1 cellular context compared by ENCODE assay signal in the genomic region with DNA sequence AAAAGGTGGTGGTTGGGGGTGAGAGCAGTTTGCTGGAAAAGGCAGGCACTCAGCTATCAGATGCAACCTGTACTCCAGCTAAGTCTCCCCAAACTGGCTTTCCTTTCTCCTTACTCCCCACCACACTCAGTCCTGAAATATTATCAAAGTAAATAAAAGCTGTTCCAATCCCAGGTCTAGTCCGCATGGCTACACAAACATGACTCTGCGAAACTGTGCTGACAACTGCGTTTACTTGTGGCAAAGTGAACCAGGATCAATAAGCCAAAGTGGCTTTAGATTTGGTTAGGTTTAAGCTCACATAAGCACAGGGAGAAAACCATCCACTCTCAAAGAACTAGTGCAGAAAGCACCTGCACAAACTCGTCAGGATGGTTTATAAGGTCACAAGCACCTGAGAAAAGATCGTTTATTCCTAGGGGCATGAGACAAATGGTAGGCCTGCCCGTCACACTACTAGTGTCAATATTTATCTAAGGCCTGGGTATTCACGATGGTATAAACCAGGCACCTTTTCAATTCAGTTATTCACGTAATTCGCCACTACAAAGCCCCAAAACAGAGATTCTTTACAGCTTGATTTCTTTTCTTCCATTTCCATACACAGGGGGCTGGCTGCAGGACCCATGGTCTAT.
TF ChIP-seq lines count a peak whose summit lies in the region.

No MANE protein-coding gene starts in this region.

TF ChIP-seq in HepG2, 621 proteins besides CTCF, POLR2A, EP300 and RAD21 (continued from another document and continues in another):
- TF ChIP-seq, protein P1, sequence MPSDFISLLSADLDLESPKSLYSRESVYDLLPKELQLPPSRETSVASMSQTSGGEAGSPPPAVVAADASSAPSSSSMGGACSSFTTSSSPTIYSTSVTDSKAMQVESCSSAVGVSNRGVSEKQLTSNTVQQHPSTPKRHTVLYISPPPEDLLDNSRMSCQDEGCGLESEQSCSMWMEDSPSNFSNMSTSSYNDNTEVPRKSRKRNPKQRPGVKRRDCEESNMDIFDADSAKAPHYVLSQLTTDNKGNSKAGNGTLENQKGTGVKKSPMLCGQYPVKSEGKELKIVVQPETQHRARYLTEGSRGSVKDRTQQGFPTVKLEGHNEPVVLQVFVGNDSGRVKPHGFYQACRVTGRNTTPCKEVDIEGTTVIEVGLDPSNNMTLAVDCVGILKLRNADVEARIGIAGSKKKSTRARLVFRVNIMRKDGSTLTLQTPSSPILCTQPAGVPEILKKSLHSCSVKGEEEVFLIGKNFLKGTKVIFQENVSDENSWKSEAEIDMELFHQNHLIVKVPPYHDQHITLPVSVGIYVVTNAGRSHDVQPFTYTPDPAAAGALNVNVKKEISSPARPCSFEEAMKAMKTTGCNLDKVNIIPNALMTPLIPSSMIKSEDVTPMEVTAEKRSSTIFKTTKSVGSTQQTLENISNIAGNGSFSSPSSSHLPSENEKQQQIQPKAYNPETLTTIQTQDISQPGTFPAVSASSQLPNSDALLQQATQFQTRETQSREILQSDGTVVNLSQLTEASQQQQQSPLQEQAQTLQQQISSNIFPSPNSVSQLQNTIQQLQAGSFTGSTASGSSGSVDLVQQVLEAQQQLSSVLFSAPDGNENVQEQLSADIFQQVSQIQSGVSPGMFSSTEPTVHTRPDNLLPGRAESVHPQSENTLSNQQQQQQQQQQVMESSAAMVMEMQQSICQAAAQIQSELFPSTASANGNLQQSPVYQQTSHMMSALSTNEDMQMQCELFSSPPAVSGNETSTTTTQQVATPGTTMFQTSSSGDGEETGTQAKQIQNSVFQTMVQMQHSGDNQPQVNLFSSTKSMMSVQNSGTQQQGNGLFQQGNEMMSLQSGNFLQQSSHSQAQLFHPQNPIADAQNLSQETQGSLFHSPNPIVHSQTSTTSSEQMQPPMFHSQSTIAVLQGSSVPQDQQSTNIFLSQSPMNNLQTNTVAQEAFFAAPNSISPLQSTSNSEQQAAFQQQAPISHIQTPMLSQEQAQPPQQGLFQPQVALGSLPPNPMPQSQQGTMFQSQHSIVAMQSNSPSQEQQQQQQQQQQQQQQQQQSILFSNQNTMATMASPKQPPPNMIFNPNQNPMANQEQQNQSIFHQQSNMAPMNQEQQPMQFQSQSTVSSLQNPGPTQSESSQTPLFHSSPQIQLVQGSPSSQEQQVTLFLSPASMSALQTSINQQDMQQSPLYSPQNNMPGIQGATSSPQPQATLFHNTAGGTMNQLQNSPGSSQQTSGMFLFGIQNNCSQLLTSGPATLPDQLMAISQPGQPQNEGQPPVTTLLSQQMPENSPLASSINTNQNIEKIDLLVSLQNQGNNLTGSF (CRISPR knock-in tag; IDR thresholded peaks at IDR 0.05) = no peak
- TF ChIP-seq, protein P2, sequence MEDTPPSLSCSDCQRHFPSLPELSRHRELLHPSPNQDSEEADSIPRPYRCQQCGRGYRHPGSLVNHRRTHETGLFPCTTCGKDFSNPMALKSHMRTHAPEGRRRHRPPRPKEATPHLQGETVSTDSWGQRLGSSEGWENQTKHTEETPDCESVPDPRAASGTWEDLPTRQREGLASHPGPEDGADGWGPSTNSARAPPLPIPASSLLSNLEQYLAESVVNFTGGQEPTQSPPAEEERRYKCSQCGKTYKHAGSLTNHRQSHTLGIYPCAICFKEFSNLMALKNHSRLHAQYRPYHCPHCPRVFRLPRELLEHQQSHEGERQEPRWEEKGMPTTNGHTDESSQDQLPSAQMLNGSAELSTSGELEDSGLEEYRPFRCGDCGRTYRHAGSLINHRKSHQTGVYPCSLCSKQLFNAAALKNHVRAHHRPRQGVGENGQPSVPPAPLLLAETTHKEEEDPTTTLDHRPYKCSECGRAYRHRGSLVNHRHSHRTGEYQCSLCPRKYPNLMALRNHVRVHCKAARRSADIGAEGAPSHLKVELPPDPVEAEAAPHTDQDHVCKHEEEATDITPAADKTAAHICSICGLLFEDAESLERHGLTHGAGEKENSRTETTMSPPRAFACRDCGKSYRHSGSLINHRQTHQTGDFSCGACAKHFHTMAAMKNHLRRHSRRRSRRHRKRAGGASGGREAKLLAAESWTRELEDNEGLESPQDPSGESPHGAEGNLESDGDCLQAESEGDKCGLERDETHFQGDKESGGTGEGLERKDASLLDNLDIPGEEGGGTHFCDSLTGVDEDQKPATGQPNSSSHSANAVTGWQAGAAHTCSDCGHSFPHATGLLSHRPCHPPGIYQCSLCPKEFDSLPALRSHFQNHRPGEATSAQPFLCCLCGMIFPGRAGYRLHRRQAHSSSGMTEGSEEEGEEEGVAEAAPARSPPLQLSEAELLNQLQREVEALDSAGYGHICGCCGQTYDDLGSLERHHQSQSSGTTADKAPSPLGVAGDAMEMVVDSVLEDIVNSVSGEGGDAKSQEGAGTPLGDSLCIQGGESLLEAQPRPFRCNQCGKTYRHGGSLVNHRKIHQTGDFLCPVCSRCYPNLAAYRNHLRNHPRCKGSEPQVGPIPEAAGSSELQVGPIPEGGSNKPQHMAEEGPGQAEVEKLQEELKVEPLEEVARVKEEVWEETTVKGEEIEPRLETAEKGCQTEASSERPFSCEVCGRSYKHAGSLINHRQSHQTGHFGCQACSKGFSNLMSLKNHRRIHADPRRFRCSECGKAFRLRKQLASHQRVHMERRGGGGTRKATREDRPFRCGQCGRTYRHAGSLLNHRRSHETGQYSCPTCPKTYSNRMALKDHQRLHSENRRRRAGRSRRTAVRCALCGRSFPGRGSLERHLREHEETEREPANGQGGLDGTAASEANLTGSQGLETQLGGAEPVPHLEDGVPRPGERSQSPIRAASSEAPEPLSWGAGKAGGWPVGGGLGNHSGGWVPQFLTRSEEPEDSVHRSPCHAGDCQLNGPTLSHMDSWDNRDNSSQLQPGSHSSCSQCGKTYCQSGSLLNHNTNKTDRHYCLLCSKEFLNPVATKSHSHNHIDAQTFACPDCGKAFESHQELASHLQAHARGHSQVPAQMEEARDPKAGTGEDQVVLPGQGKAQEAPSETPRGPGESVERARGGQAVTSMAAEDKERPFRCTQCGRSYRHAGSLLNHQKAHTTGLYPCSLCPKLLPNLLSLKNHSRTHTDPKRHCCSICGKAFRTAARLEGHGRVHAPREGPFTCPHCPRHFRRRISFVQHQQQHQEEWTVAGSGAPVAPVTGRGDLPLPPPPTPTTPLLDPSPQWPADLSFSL (CRISPR knock-in tag; IDR thresholded peaks at IDR 0.05) = peak; percentile 88
- TF ChIP-seq, protein P3, sequence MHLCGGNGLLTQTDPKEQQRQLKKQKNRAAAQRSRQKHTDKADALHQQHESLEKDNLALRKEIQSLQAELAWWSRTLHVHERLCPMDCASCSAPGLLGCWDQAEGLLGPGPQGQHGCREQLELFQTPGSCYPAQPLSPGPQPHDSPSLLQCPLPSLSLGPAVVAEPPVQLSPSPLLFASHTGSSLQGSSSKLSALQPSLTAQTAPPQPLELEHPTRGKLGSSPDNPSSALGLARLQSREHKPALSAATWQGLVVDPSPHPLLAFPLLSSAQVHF (CRISPR knock-in tag; IDR thresholded peaks at IDR 0.05) = no peak
- 0 out of 2 replicates have a peak, but pooled peaks have one; percentile 58 for TF ChIP-seq ERF (CRISPR knock-in tag; IDR thresholded peaks at IDR 0.05)
- TF ChIP-seq SUZ12 (IDR thresholded peaks at IDR 0.05; ENCODE audit: low read depth, low read length) = no peak
- TF ChIP-seq, protein P4, sequence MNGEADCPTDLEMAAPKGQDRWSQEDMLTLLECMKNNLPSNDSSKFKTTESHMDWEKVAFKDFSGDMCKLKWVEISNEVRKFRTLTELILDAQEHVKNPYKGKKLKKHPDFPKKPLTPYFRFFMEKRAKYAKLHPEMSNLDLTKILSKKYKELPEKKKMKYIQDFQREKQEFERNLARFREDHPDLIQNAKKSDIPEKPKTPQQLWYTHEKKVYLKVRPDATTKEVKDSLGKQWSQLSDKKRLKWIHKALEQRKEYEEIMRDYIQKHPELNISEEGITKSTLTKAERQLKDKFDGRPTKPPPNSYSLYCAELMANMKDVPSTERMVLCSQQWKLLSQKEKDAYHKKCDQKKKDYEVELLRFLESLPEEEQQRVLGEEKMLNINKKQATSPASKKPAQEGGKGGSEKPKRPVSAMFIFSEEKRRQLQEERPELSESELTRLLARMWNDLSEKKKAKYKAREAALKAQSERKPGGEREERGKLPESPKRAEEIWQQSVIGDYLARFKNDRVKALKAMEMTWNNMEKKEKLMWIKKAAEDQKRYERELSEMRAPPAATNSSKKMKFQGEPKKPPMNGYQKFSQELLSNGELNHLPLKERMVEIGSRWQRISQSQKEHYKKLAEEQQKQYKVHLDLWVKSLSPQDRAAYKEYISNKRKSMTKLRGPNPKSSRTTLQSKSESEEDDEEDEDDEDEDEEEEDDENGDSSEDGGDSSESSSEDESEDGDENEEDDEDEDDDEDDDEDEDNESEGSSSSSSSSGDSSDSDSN (CRISPR knock-in tag; IDR thresholded peaks at IDR 0.05) = no peak
- TF ChIP-seq, protein P5, sequence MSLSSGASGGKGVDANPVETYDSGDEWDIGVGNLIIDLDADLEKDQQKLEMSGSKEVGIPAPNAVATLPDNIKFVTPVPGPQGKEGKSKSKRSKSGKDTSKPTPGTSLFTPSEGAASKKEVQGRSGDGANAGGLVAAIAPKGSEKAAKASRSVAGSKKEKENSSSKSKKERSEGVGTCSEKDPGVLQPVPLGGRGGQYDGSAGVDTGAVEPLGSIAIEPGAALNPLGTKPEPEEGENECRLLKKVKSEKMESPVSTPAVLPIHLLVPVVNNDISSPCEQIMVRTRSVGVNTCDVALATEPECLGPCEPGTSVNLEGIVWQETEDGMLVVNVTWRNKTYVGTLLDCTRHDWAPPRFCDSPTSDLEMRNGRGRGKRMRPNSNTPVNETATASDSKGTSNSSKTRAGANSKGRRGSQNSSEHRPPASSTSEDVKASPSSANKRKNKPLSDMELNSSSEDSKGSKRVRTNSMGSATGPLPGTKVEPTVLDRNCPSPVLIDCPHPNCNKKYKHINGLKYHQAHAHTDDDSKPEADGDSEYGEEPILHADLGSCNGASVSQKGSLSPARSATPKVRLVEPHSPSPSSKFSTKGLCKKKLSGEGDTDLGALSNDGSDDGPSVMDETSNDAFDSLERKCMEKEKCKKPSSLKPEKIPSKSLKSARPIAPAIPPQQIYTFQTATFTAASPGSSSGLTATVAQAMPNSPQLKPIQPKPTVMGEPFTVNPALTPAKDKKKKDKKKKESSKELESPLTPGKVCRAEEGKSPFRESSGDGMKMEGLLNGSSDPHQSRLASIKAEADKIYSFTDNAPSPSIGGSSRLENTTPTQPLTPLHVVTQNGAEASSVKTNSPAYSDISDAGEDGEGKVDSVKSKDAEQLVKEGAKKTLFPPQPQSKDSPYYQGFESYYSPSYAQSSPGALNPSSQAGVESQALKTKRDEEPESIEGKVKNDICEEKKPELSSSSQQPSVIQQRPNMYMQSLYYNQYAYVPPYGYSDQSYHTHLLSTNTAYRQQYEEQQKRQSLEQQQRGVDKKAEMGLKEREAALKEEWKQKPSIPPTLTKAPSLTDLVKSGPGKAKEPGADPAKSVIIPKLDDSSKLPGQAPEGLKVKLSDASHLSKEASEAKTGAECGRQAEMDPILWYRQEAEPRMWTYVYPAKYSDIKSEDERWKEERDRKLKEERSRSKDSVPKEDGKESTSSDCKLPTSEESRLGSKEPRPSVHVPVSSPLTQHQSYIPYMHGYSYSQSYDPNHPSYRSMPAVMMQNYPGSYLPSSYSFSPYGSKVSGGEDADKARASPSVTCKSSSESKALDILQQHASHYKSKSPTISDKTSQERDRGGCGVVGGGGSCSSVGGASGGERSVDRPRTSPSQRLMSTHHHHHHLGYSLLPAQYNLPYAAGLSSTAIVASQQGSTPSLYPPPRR (CRISPR knock-in tag; IDR thresholded peaks at IDR 0.05; ENCODE audit: borderline replicate concordance) = 0 out of 2 replicates have a peak, but pooled peaks have one; percentile 39
- peak; percentile 20; the same call in 1 of the 2 replicates for TF ChIP-seq TCF7 (IDR thresholded peaks at IDR 0.05; ENCODE audit: low read depth)
- TF ChIP-seq, protein P6, sequence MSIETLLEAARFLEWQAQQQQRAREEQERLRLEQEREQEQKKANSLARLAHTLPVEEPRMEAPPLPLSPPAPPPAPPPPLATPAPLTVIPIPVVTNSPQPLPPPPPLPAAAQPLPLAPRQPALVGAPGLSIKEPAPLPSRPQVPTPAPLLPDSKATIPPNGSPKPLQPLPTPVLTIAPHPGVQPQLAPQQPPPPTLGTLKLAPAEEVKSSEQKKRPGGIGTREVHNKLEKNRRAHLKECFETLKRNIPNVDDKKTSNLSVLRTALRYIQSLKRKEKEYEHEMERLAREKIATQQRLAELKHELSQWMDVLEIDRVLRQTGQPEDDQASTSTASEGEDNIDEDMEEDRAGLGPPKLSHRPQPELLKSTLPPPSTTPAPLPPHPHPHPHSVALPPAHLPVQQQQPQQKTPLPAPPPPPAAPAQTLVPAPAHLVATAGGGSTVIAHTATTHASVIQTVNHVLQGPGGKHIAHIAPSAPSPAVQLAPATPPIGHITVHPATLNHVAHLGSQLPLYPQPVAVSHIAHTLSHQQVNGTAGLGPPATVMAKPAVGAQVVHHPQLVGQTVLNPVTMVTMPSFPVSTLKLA (IDR thresholded peaks at IDR 0.05) = peak; percentile 27; the same call in 1 of the 2 replicates
- no peak; the same call in 1 of the 2 replicates for TF ChIP-seq ZNF460 (CRISPR knock-in tag; IDR thresholded peaks at IDR 0.05; ENCODE audit: borderline replicate concordance)
- 0 out of 2 replicates have a peak, but pooled peaks have one; percentile 16 for TF ChIP-seq ELF3 (CRISPR knock-in tag; IDR thresholded peaks at IDR 0.05)
- peak; percentile 23; the same call in 1 of the 2 replicates for TF ChIP-seq NCOA2 (CRISPR knock-in tag; IDR thresholded peaks at IDR 0.05)
- TF ChIP-seq JDP2 (CRISPR knock-in tag; IDR thresholded peaks at IDR 0.05; ENCODE audit: borderline replicate concordance) = no peak
- TF ChIP-seq DNMT3B (CRISPR knock-in tag; conservative IDR thresholded peaks at IDR 0.05) = no peak
- peak; percentile 65; the same call in 1 of the 2 replicates for TF ChIP-seq SIN3A (IDR thresholded peaks at IDR 0.05; ENCODE audit: borderline replicate concordance, low read depth, low read length)
- no peak for TF ChIP-seq ZNF839 (CRISPR knock-in tag; IDR thresholded peaks at IDR 0.05; ENCODE audit: borderline replicate concordance)
- TF ChIP-seq, protein P7, sequence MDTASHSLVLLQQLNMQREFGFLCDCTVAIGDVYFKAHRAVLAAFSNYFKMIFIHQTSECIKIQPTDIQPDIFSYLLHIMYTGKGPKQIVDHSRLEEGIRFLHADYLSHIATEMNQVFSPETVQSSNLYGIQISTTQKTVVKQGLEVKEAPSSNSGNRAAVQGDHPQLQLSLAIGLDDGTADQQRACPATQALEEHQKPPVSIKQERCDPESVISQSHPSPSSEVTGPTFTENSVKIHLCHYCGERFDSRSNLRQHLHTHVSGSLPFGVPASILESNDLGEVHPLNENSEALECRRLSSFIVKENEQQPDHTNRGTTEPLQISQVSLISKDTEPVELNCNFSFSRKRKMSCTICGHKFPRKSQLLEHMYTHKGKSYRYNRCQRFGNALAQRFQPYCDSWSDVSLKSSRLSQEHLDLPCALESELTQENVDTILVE (CRISPR knock-in tag; IDR thresholded peaks at IDR 0.05) = no peak
- TF ChIP-seq, protein P8, sequence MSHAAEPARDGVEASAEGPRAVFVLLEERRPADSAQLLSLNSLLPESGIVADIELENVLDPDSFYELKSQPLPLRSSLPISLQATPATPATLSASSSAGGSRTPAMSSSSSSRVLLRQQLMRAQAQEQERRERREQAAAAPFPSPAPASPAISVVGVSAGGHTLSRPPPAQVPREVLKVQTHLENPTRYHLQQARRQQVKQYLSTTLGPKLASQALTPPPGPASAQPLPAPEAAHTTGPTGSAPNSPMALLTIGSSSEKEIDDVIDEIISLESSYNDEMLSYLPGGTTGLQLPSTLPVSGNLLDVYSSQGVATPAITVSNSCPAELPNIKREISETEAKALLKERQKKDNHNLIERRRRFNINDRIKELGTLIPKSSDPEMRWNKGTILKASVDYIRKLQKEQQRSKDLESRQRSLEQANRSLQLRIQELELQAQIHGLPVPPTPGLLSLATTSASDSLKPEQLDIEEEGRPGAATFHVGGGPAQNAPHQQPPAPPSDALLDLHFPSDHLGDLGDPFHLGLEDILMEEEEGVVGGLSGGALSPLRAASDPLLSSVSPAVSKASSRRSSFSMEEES (CRISPR knock-in tag; IDR thresholded peaks at IDR 0.05) = no peak
- no peak for TF ChIP-seq ZNF44 (CRISPR knock-in tag; IDR thresholded peaks at IDR 0.05)
